Comparison of ENCODE assay signal across 1 cellular context in the genomic region with DNA sequence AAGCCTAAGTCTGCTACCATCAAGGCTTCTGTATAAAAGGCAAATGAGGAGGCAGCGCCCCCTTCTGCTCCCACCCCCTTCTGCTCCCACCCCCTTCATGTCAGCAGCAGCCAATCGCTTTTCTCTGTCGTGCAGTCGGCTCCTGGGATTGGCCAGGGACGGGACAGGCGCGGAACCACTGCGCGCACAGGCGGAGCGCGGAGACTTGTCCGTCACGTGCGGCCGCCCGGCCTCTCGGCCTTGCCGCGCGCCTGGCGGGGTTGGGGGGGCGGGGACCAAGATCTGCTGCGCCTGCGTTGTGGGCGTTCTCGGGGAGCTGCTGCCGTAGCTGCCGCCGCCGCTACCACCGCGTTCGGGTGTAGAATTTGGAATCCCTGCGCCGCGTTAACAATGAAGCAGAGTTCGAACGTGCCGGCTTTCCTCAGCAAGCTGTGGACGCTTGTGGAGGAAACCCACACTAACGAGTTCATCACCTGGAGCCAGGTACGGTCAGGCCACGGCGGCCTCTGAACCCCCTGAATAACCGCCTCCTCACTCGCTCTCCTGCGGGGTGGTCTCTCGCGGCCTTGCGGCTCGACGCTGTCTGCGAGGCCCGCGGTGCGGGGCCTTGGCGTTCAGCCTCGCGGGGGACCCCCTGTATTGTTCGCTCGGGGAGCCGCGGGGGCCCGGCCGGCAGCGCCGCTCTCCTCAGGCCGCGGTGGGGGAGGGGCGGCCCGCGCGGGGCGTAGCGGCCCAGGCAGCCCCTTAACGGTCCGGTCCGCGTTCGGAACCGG.
A peak's percentile ranks its signal among the peaks of the same experiment; 100 is the strongest.
TF ChIP-seq lines count a peak whose summit lies in the region.

A gene with protein sequence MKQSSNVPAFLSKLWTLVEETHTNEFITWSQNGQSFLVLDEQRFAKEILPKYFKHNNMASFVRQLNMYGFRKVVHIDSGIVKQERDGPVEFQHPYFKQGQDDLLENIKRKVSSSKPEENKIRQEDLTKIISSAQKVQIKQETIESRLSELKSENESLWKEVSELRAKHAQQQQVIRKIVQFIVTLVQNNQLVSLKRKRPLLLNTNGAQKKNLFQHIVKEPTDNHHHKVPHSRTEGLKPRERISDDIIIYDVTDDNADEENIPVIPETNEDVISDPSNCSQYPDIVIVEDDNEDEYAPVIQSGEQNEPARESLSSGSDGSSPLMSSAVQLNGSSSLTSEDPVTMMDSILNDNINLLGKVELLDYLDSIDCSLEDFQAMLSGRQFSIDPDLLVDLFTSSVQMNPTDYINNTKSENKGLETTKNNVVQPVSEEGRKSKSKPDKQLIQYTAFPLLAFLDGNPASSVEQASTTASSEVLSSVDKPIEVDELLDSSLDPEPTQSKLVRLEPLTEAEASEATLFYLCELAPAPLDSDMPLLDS (plus strand): TSS at position 305 of the 773 bp plus-strand sequence. CDS start 86 bp downstream, at position 391.

TF ChIP-seq in K562, 482 proteins besides CTCF, POLR2A, EP300 and RAD21 (continued from another document and continues in another):
- TF ChIP-seq, protein P1, sequence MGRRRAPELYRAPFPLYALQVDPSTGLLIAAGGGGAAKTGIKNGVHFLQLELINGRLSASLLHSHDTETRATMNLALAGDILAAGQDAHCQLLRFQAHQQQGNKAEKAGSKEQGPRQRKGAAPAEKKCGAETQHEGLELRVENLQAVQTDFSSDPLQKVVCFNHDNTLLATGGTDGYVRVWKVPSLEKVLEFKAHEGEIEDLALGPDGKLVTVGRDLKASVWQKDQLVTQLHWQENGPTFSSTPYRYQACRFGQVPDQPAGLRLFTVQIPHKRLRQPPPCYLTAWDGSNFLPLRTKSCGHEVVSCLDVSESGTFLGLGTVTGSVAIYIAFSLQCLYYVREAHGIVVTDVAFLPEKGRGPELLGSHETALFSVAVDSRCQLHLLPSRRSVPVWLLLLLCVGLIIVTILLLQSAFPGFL (CRISPR knock-in tag; IDR thresholded peaks at IDR 0.05) = no peak
- TF ChIP-seq ZNF263 (CRISPR knock-in tag; IDR thresholded peaks at IDR 0.05; ENCODE audit: borderline replicate concordance) (no peak), POU5F1 (IDR thresholded peaks at IDR 0.05; ENCODE audit: borderline replicate concordance, low read depth, low read length, partially characterized antibody) (no peak), ZNF76 (CRISPR knock-in tag; IDR thresholded peaks at IDR 0.05; ENCODE audit: borderline replicate concordance) (no peak), NEUROD1 (IDR thresholded peaks at IDR 0.05; ENCODE audit: borderline replicate concordance, low read depth, low read length, partially characterized antibody) (peak; percentile 67), C11orf30 (IDR thresholded peaks at IDR 0.05; ENCODE audit: low read depth) (no peak), XRCC3 (IDR thresholded peaks at IDR 0.05) (no peak), CEBPG (CRISPR knock-in tag; IDR thresholded peaks at IDR 0.05) (no peak), CEBPG (tag; conservative IDR thresholded peaks at IDR 0.05 in 1 of 2, IDR thresholded peaks at IDR 0.05 in 1 of 2) (no peak), NCOA1 (IDR thresholded peaks at IDR 0.05; ENCODE audit: low read depth) (no peak), ZNF584 (CRISPR knock-in tag; IDR thresholded peaks at IDR 0.05; ENCODE audit: low read depth) (no peak), RFX7 (CRISPR knock-in tag; IDR thresholded peaks at IDR 0.05) (no peak), HLTF (IDR thresholded peaks at IDR 0.05) (no peak), ZNF707 (CRISPR knock-in tag; conservative IDR thresholded peaks at IDR 0.05) (no peak), ZNF354B (CRISPR knock-in tag; IDR thresholded peaks at IDR 0.05) (no peak), ZNF121 (CRISPR knock-in tag; conservative IDR thresholded peaks at IDR 0.05) (no peak), TAF9B (IDR thresholded peaks at IDR 0.05; ENCODE audit: partially characterized antibody) (peak; percentile 55), ESRRA (IDR thresholded peaks at IDR 0.05; ENCODE audit: borderline replicate concordance, low read depth) (no peak), ZNF695 (CRISPR knock-in tag; IDR thresholded peaks at IDR 0.05) (no peak), DMBX1 (CRISPR knock-in tag; IDR thresholded peaks at IDR 0.05; ENCODE audit: borderline replicate concordance) (no peak), BRD4 (IDR thresholded peaks at IDR 0.05) (0 out of 2 replicates have a peak, but pooled peaks have one; percentile 47), RB1 (IDR thresholded peaks at IDR 0.05; ENCODE audit: low read depth) (peak; percentile 84), DACH1 (IDR thresholded peaks at IDR 0.05; ENCODE audit: partially characterized antibody) (no peak), ZNF324 (CRISPR knock-in tag; IDR thresholded peaks at IDR 0.05) (no peak), TSC22D4 (tag; IDR thresholded peaks at IDR 0.05) (no peak), KDM5B (IDR thresholded peaks at IDR 0.05; ENCODE audit: insufficient replicate concordance, low read depth, low read length) (peak; percentile 80), HDAC2 (IDR thresholded peaks at IDR 0.05) (no peak), PTBP1 (IDR thresholded peaks at IDR 0.05; ENCODE audit: low read depth, low read length) (no peak), PHB (CRISPR knock-in tag; IDR thresholded peaks at IDR 0.05) (no peak)
- TF ChIP-seq, protein P2, sequence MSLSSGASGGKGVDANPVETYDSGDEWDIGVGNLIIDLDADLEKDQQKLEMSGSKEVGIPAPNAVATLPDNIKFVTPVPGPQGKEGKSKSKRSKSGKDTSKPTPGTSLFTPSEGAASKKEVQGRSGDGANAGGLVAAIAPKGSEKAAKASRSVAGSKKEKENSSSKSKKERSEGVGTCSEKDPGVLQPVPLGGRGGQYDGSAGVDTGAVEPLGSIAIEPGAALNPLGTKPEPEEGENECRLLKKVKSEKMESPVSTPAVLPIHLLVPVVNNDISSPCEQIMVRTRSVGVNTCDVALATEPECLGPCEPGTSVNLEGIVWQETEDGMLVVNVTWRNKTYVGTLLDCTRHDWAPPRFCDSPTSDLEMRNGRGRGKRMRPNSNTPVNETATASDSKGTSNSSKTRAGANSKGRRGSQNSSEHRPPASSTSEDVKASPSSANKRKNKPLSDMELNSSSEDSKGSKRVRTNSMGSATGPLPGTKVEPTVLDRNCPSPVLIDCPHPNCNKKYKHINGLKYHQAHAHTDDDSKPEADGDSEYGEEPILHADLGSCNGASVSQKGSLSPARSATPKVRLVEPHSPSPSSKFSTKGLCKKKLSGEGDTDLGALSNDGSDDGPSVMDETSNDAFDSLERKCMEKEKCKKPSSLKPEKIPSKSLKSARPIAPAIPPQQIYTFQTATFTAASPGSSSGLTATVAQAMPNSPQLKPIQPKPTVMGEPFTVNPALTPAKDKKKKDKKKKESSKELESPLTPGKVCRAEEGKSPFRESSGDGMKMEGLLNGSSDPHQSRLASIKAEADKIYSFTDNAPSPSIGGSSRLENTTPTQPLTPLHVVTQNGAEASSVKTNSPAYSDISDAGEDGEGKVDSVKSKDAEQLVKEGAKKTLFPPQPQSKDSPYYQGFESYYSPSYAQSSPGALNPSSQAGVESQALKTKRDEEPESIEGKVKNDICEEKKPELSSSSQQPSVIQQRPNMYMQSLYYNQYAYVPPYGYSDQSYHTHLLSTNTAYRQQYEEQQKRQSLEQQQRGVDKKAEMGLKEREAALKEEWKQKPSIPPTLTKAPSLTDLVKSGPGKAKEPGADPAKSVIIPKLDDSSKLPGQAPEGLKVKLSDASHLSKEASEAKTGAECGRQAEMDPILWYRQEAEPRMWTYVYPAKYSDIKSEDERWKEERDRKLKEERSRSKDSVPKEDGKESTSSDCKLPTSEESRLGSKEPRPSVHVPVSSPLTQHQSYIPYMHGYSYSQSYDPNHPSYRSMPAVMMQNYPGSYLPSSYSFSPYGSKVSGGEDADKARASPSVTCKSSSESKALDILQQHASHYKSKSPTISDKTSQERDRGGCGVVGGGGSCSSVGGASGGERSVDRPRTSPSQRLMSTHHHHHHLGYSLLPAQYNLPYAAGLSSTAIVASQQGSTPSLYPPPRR (CRISPR knock-in tag; IDR thresholded peaks at IDR 0.05; ENCODE audit: borderline replicate concordance) = no peak
- TF ChIP-seq, protein P3, sequence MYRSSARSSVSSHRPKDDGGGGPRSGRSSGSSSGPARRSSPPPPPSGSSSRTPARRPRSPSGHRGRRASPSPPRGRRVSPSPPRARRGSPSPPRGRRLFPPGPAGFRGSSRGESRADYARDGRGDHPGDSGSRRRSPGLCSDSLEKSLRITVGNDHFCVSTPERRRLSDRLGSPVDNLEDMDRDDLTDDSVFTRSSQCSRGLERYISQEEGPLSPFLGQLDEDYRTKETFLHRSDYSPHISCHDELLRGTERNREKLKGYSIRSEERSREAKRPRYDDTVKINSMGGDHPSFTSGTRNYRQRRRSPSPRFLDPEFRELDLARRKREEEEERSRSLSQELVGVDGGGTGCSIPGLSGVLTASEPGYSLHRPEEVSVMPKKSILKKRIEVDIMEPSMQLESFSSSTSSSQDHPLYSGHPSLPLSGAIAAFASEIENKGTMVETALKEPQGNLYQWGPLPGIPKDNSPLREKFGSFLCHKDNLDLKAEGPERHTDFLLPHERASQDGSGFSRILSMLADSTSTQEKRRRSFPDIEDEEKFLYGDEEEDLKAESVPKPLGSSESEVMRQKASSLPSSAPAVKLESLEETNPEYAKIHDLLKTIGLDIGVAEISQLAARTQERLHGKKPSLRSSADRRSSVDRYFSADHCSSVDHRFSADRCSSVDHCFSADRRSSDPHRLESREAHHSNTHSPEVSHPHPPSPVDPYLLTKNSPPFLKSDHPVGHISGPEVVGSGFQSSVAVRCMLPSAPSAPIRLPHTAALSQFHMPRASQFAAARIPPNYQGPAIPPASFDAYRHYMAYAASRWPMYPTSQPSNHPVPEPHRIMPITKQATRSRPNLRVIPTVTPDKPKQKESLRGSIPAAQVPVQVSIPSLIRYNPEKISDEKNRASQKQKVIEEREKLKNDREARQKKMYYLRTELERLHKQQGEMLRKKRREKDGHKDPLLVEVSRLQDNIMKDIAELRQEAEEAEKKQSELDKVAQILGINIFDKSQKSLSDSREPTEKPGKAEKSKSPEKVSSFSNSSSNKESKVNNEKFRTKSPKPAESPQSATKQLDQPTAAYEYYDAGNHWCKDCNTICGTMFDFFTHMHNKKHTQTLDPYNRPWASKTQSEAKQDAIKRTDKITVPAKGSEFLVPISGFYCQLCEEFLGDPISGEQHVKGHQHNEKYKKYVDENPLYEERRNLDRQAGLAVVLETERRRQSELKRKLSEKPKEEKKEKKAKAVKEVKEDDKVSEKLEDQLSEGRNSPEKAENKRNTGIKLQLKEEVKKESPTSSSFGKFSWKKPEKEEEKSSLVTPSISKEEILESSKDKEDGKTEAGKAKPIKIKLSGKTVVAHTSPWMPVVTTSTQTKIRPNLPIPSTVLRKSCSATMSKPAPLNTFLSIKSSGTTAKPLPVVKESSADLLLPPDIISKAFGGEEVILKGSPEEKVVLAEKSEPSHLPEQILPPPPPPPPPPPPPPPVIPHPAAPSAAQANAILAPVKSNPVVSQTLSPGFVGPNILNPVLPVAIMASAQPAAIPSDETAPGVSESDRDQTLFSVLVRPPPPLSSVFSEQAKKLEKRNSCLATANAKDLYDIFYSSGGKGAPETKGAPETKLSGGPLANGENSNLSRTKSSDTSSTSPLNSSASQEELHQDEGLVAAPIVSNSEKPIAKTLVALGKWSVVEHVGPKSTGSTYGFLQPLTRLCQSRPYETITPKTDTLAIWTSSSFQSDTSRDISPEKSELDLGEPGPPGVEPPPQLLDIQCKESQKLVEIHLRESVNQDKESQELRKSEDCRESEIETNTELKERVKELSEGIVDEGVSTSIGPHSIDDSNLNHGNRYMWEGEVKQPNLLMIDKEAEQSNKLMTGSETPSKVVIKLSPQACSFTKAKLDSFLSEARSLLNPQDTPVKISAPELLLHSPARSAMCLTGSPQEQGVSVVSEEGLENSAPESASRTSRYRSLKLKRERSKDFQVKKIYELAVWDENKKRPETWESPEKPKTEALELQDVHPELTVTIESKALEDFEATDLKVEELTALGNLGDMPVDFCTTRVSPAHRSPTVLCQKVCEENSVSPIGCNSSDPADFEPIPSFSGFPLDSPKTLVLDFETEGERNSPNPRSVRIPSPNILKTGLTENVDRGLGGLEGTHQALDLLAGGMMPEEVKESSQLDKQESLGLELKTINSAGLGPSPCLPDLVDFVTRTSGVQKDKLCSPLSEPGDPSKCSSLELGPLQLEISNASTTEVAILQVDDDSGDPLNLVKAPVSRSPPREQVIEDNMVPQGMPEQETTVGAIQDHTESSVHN (IDR thresholded peaks at IDR 0.05; ENCODE audit: borderline replicate concordance in 1 of 2, low read depth in 1 of 2) = no peak
- TF ChIP-seq, protein P4, sequence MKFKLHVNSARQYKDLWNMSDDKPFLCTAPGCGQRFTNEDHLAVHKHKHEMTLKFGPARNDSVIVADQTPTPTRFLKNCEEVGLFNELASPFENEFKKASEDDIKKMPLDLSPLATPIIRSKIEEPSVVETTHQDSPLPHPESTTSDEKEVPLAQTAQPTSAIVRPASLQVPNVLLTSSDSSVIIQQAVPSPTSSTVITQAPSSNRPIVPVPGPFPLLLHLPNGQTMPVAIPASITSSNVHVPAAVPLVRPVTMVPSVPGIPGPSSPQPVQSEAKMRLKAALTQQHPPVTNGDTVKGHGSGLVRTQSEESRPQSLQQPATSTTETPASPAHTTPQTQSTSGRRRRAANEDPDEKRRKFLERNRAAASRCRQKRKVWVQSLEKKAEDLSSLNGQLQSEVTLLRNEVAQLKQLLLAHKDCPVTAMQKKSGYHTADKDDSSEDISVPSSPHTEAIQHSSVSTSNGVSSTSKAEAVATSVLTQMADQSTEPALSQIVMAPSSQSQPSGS (CRISPR knock-in tag; IDR thresholded peaks at IDR 0.05) = no peak
- TF ChIP-seq, protein P5, sequence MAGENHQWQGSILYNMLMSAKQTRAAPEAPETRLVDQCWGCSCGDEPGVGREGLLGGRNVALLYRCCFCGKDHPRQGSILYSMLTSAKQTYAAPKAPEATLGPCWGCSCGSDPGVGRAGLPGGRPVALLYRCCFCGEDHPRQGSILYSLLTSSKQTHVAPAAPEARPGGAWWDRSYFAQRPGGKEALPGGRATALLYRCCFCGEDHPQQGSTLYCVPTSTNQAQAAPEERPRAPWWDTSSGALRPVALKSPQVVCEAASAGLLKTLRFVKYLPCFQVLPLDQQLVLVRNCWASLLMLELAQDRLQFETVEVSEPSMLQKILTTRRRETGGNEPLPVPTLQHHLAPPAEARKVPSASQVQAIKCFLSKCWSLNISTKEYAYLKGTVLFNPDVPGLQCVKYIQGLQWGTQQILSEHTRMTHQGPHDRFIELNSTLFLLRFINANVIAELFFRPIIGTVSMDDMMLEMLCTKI (IDR thresholded peaks at IDR 0.05; ENCODE audit: partially characterized antibody) = no peak
